ENCODE assay signal across 33 cellular contexts in the genomic region with DNA sequence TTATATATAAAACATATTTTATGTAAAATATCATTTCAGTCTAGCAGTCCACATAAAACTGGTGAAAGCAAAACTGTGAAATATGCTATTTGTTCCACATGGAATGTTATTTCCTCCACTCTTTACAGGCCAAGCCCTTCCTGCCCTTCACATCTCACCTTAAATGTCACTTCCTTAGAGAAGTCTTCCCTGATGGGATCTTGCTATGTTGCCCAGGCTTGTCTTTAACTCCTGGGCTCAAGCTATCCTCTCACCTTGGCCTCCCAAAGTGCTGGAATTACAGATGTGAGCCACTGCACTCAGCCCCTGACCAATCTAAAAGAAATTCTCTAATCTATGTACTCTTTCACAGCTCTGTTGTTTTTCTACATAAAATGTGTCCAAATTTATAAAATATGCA.
"Had no signal": no experiment of that assay in that cellular context is flagged by ENCODE, and none has a peak within 500 bp of the region (broad histone marks: within the 10 kb centered on the region; RNA-seq: fewer than 3 reads in every experiment).

No MANE protein-coding gene starts in this region.

- H3K27ac Mint-ChIP-seq: activated CD4-positive, alpha-beta memory T cell treated with anti-CD3 and anti-CD28 coated beads, Interleukin-2, amount 10 ng/mL, durations not matched to agents 7 days and 5 days; activated CD8-positive, alpha-beta memory T cell treated with anti-CD3 and anti-CD28 coated beads, Interleukin-2, amount 10 ng/mL, durations not matched to agents 7 days and 5 days; activated naive CD4-positive, alpha-beta T cell treated with anti-CD3 and anti-CD28 coated beads, Interleukin-2, amount 50 U/mL, for 24 hours; activated naive CD8-positive, alpha-beta T cell treated with anti-CD3 and anti-CD28 coated beads, Interleukin-2, amount 10 ng/mL, durations not matched to agents 7 days and 5 days; activated T-helper 2 cell treated with anti-CD3 and anti-CD28 coated beads, Interferon-gamma antibody, Interleukin-2, Interleukin-4, amounts not matched to agents 10 μg/mL and 5 μg/mL and 100 μg/mL, durations not matched to agents 14 hours and 24 hours and 36 hours; T-helper 17 cell had no signal

- H3K9me3 Mint-ChIP-seq: activated CD4-positive, alpha-beta memory T cell treated with anti-CD3 and anti-CD28 coated beads, Interleukin-2, amount 10 ng/mL, durations not matched to agents 7 days and 5 days; activated naive CD4-positive, alpha-beta T cell treated with anti-CD3 and anti-CD28 coated beads, Interleukin-2, amount 50 U/mL, for 24 hours; activated naive CD8-positive, alpha-beta T cell treated with anti-CD3 and anti-CD28 coated beads, Interleukin-2, amount 10 ng/mL, durations not matched to agents 7 days and 5 days; activated T-helper 2 cell treated with anti-CD3 and anti-CD28 coated beads, Interferon-gamma antibody, Interleukin-2, Interleukin-4, amounts not matched to agents 10 μg/mL and 5 μg/mL and 100 μg/mL, durations not matched to agents 14 hours and 24 hours and 36 hours; T-cell had no signal

- DNase-seq: activated CD4-positive, alpha-beta memory T cell treated with anti-CD3 and anti-CD28 coated beads, Interleukin-2, amount 10 ng/mL, durations not matched to agents 7 days and 5 days; activated CD4-positive, alpha-beta T cell treated with anti-CD3 and anti-CD28 coated beads for 1 hour; activated CD4-positive, alpha-beta T cell treated with anti-CD3 and anti-CD28 coated beads for 48 hours; activated CD4-positive, CD25-positive, alpha-beta regulatory T cell; activated CD8-positive, alpha-beta memory T cell treated with anti-CD3 and anti-CD28 coated beads for 24 hours; activated CD8-positive, alpha-beta memory T cell treated with anti-CD3 and anti-CD28 coated beads, Interleukin-2, amount 10 ng/mL, durations not matched to agents 7 days and 5 days; activated CD8-positive, alpha-beta memory T cell treated with anti-CD3 and anti-CD28 coated beads, Interleukin-2, amount 50 U/mL, for 48 hours; activated gamma-delta T cell; activated naive CD4-positive, alpha-beta T cell treated with Interleukin-2 at 50 U/mL for 16 hours; activated naive CD8-positive, alpha-beta T cell treated with anti-CD3 and anti-CD28 coated beads, Interleukin-2, amount 10 ng/mL, durations not matched to agents 7 days and 5 days; amygdala; Kasumi-1; MM.1S; NCI-H1092 treated with DMSO at 0.1 percent for 48 hours; NCI-H1417; NCI-H146; NCI-H187; NCI-H2029 treated with DMSO at 0.1 percent for 48 hours; NCI-H2107; NCI-H2171; NCI-H510A; NCI-H526; NCI-H748 treated with DMSO at 0.1 percent for 48 hours; NK-92 treated with Interleukin-12 subunit alpha and Interleukin-12 subunit beta, amount 100 ng/mL, for 24 hours; PC-3; Peyer's patch; RPMI8226; SIG-M5; T-cell; T-helper 17 cell had no signal

- H3K4me3 Mint-ChIP-seq: activated CD4-positive, alpha-beta memory T cell treated with anti-CD3 and anti-CD28 coated beads, Interleukin-2, amount 10 ng/mL, durations not matched to agents 7 days and 5 days; activated CD8-positive, alpha-beta memory T cell treated with anti-CD3 and anti-CD28 coated beads, Interleukin-2, amount 10 ng/mL, durations not matched to agents 7 days and 5 days; activated naive CD8-positive, alpha-beta T cell treated with anti-CD3 and anti-CD28 coated beads, Interleukin-2, amount 10 ng/mL, durations not matched to agents 7 days and 5 days; T-cell; T-helper 17 cell had no signal

- H3K36me3 Mint-ChIP-seq: activated naive CD4-positive, alpha-beta T cell treated with anti-CD3 and anti-CD28 coated beads, Interleukin-2, amount 50 U/mL, for 24 hours; T-cell had no signal

- ATAC-seq: activated CD8-positive, alpha-beta memory T cell treated with anti-CD3 and anti-CD28 coated beads, Interleukin-2, amount 10 ng/mL, durations not matched to agents 7 days and 5 days; PC-3; SK-N-SH treated with all-trans-retinoic acid at 6 μM for 48 hours; T-cell; T-helper 17 cell had no signal
